In the genomic region with DNA sequence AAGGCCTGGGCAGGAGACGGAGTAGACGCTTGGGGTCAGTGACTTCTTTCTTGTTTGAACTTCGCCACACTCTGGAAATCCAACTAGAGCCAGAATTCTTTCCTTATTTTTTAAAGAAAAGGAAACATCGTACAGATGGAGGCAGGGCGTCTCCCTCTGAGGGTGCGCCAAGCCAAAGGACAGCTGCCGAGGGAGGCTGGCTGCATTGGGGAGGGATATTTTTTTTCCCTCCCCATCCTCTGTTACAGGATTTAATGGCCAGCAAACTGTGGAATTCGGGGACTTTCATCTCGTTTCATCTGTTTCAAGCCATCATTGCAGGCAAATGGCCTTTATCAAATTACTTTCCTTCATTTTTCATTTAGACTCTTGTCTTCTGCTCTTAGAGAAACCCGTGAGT, we compare ENCODE assay signal across 12 cellular contexts. TPM values are rescaled to one million over a fixed set of nuclear protein-coding genes. Genes with fewer than 3 reads are reported as not detected.
A peak's percentile ranks its signal among the peaks of the same experiment; 100 is the strongest.
DNase-seq lines count a peak whose midpoint lies in the region; ATAC-seq and TF ChIP-seq lines count a peak whose summit lies in the region.
"Had no signal": no experiment of that assay in that cellular context is flagged by ENCODE, and none has a peak within 500 bp of the region (broad histone marks: within the 10 kb centered on the region; RNA-seq: fewer than 3 reads in every experiment).

No MANE protein-coding gene starts in this region.

- H3K27ac ChIP-seq in CD4-positive, alpha-beta T cell (ENCODE audit: low read depth, low read length): peak overlapping the region; percentile 87
- no peak overlapping the region; the same call in 1 of the 2 replicates for H3K27ac ChIP-seq in SJCRH30

- TF ChIP-seq CTCF in CD4-positive, alpha-beta T cell (IDR thresholded peaks at IDR 0.05): no peak
- no peak for TF ChIP-seq CTCF in nephron progenitor cell (IDR thresholded peaks at IDR 0.05)

- H3K36me3 ChIP-seq in SJCRH30: no peaks in the 10 kb centered on the region
- H3K36me3 ChIP-seq: HAP-1 had no signal

- peaks cover 76% of the 10 kb centered on the region for H3K4me1 Mint-ChIP-seq in CD4-positive, alpha-beta T cell (ENCODE audit: low read depth)
- H3K4me1 Mint-ChIP-seq in IgD-negative memory B cell: peaks cover 32 to 39% (median 34%) of the 10 kb centered on the region in 3 donors
- peaks cover 37% of the 10 kb centered on the region for H3K4me1 Mint-ChIP-seq in activated naive CD8-positive, alpha-beta T cell treated with anti-CD3 and anti-CD28 coated beads, Interleukin-2, amount 10 ng/mL, durations not matched to agents 7 days and 5 days
- peaks cover 53 to 54% of the 10 kb centered on the region in 2 donors for H3K4me1 Mint-ChIP-seq in natural killer cell treated with Interleukin-12 subunit alpha and Interleukin-12 subunit beta and Interleukin-15 and Interleukin-18, amount 100 ng/mL, for 72 hours (ENCODE audit: low read depth in 2 of 2)
- H3K4me1 Mint-ChIP-seq in nephron progenitor cell: peaks cover 48% of the 10 kb centered on the region

- H3K9me3 ChIP-seq in CD4-positive, alpha-beta T cell (ENCODE audit: control insufficient read depth, low read length): no peaks in the 10 kb centered on the region
- no peaks in the 10 kb centered on the region for H3K9me3 ChIP-seq in SJCRH30 (replicated peaks)
- H3K9me3 ChIP-seq: HAP-1 had no signal

- POLR2A ChIA-PET in CD4-positive, alpha-beta T cell (lab: Charles Lee): interaction anchor here (0.8 to 4.0 kb wide), 4 partner anchors 11 to 15 kb away, joined by 3 to 63 read pairs (median 38); a partner anchor contains a TSS
- POLR2A ChIA-PET in activated naive CD8-positive, alpha-beta T cell treated with anti-CD3 and anti-CD28 coated beads, Interleukin-2, amount 10 ng/mL, durations not matched to agents 7 days and 5 days (lab: Charles Lee): interaction anchor here (1.4 to 3.0 kb wide), 3 partner anchors 14 to 17 kb away, joined by 7 to 16 read pairs (median 14); no protein-coding TSS in a partner anchor

- DNase-seq in CD4-positive, alpha-beta T cell: no peak
- DNase-seq in activated naive CD8-positive, alpha-beta T cell treated with anti-CD3 and anti-CD28 coated beads, Interleukin-2, amount 10 ng/mL, durations not matched to agents 7 days and 5 days: no peak
- DNase-seq in natural killer cell treated with Interleukin-12 subunit alpha and Interleukin-12 subunit beta and Interleukin-15 and Interleukin-18, amount 100 ng/mL, for 72 hours (ENCODE audit: low spot score): no peak
- DNase-seq in nephron progenitor cell (no peak), SJCRH30 (no peak)
- DNase-seq: NCI-H1105, NCI-H446 treated with DMSO at 0.1 percent for 48 hours, T-helper 9 cell had no signal

- H3K27me3 Mint-ChIP-seq in CD4-positive, alpha-beta T cell: no peaks in the 10 kb centered on the region
- H3K27me3 Mint-ChIP-seq in IgD-negative memory B cell: no peaks in the 10 kb centered on the region
- H3K27me3 Mint-ChIP-seq in activated naive CD8-positive, alpha-beta T cell treated with anti-CD3 and anti-CD28 coated beads, Interleukin-2, amount 10 ng/mL, durations not matched to agents 7 days and 5 days: no peaks in the 10 kb centered on the region
- H3K27me3 Mint-ChIP-seq in natural killer cell treated with Interleukin-12 subunit alpha and Interleukin-12 subunit beta and Interleukin-15 and Interleukin-18, amount 100 ng/mL, for 72 hours: no peaks in the 10 kb centered on the region
- H3K27me3 Mint-ChIP-seq in nephron progenitor cell (ENCODE audit: low read depth, poor library complexity): peaks cover 7% of the 10 kb centered on the region

- CTCF ChIA-PET in CD4-positive, alpha-beta T cell (lab: Charles Lee): no interaction called here

- intact Hi-C loops in CD4-positive, alpha-beta T cell (cut with DNase I, micrococcal nuclease): loop anchor here in 1 of 2 experiments (2.0 to 5.0 kb wide), 3 partner anchors 14 to 105 kb away; no protein-coding TSS in a partner anchor

- H3K9me3 Mint-ChIP-seq in CD4-positive, alpha-beta T cell: no peaks in the 10 kb centered on the region
- H3K9me3 Mint-ChIP-seq in IgD-negative memory B cell (no peaks in the 10 kb centered on the region), nephron progenitor cell (peaks cover 13% of the 10 kb centered on the region)
- H3K9me3 Mint-ChIP-seq in activated naive CD8-positive, alpha-beta T cell treated with anti-CD3 and anti-CD28 coated beads, Interleukin-2, amount 10 ng/mL, durations not matched to agents 7 days and 5 days: no peaks in the 10 kb centered on the region
- H3K9me3 Mint-ChIP-seq in natural killer cell treated with Interleukin-12 subunit alpha and Interleukin-12 subunit beta and Interleukin-15 and Interleukin-18, amount 100 ng/mL, for 72 hours: no peaks in the 10 kb centered on the region

- H3K4me1 ChIP-seq in SJCRH30: peaks cover 31% of the 10 kb centered on the region
- H3K4me1 ChIP-seq: HAP-1 had no signal

- peak overlapping the region; percentile 98 for H3K27ac Mint-ChIP-seq in CD4-positive, alpha-beta T cell
- H3K27ac Mint-ChIP-seq in IgD-negative memory B cell (peak overlapping the region; percentile 85 to 98 (median 94)), nephron progenitor cell (no peak overlapping the region)
- peak overlapping the region; percentile 99 for H3K27ac Mint-ChIP-seq in activated naive CD8-positive, alpha-beta T cell treated with anti-CD3 and anti-CD28 coated beads, Interleukin-2, amount 10 ng/mL, durations not matched to agents 7 days and 5 days
- peak overlapping the region; percentile 88 to 94 for H3K27ac Mint-ChIP-seq in natural killer cell treated with Interleukin-12 subunit alpha and Interleukin-12 subunit beta and Interleukin-15 and Interleukin-18, amount 100 ng/mL, for 72 hours

- H3K4me3 ChIP-seq in SJCRH30: no peak overlapping the region
- H3K4me3 ChIP-seq: HAP-1 had no signal

- no peaks in the 10 kb centered on the region for H3K36me3 Mint-ChIP-seq in CD4-positive, alpha-beta T cell (ENCODE audit: low read depth)
- H3K36me3 Mint-ChIP-seq in IgD-negative memory B cell (peaks cover 1% of the 10 kb centered on the region), nephron progenitor cell (ENCODE audit: low read depth) (peaks cover 23% of the 10 kb centered on the region)
- peaks cover 3% of the 10 kb centered on the region for H3K36me3 Mint-ChIP-seq in activated naive CD8-positive, alpha-beta T cell treated with anti-CD3 and anti-CD28 coated beads, Interleukin-2, amount 10 ng/mL, durations not matched to agents 7 days and 5 days
- no peaks in the 10 kb centered on the region for H3K36me3 Mint-ChIP-seq in natural killer cell treated with Interleukin-12 subunit alpha and Interleukin-12 subunit beta and Interleukin-15 and Interleukin-18, amount 100 ng/mL, for 72 hours

- ATAC-seq in CD4-positive, alpha-beta T cell (ENCODE audit: poor library complexity): no peak
- ATAC-seq in activated naive CD8-positive, alpha-beta T cell treated with anti-CD3 and anti-CD28 coated beads, Interleukin-2, amount 10 ng/mL, durations not matched to agents 7 days and 5 days (ENCODE audit: low read depth): no peak
- ATAC-seq in natural killer cell treated with Interleukin-12 subunit alpha and Interleukin-12 subunit beta and Interleukin-15 and Interleukin-18, amount 100 ng/mL, for 72 hours: no peak
- no peak for ATAC-seq in GM21367 (IDR thresholded peaks at IDR 0.05; ENCODE audit: unreplicated experiment)
- ATAC-seq in GM21529 (IDR thresholded peaks at IDR 0.05; ENCODE audit: unreplicated experiment): no peak

- H3K27me3 ChIP-seq in CD4-positive, alpha-beta T cell (ENCODE audit: control insufficient read depth, insufficient read depth, low read length): no peaks in the 10 kb centered on the region
- peaks cover 2% of the 10 kb centered on the region; the same call in 1 of the 2 replicates for H3K27me3 ChIP-seq in SJCRH30

- H3K4me3 Mint-ChIP-seq in CD4-positive, alpha-beta T cell: peak overlapping the region; percentile 64
- H3K4me3 Mint-ChIP-seq in IgD-negative memory B cell: peak overlapping the region in 2 of 4 donors; percentile 41 to 90
- peak overlapping the region; percentile 39 for H3K4me3 Mint-ChIP-seq in activated naive CD8-positive, alpha-beta T cell treated with anti-CD3 and anti-CD28 coated beads, Interleukin-2, amount 10 ng/mL, durations not matched to agents 7 days and 5 days
- no peak overlapping the region for H3K4me3 Mint-ChIP-seq in natural killer cell treated with Interleukin-12 subunit alpha and Interleukin-12 subunit beta and Interleukin-15 and Interleukin-18, amount 100 ng/mL, for 72 hours
- no peak overlapping the region for H3K4me3 Mint-ChIP-seq in nephron progenitor cell

RNA-seq across cellular contexts. Expression of a gene that starts 15.9 kb away (rescaled TPM):
- total RNA-seq in CD4-positive, alpha-beta T cell: 10 to 100 TPM; 21.7 to 22.5 TPM
- polyA plus RNA-seq in IgD-negative memory B cell: 3.8 TPM
- total RNA-seq in activated naive CD8-positive, alpha-beta T cell treated with anti-CD3 and anti-CD28 coated beads, Interleukin-2, amount 10 ng/mL, durations not matched to agents 7 days and 5 days: 1 to 10 TPM; 8.1 to 8.4 TPM
- total RNA-seq in natural killer cell treated with Interleukin-12 subunit alpha and Interleukin-12 subunit beta and Interleukin-15 and Interleukin-18, amount 100 ng/mL, for 72 hours: 1 to 10 TPM; 3.7 to 5.9 TPM
- 3.6 and 4.7 TPM in 2 replicates for total RNA-seq in SJCRH30 (2014; rRNA removed; shearing (Covaris generic))

RNA-seq across cellular contexts. Expression of a gene that starts 58.4 kb away (rescaled TPM):
- 10 to 100 TPM; 67.6 to 68.7 TPM for total RNA-seq in CD4-positive, alpha-beta T cell
- polyA plus RNA-seq in IgD-negative memory B cell: 126 TPM
- 10 to 100 TPM; 68.3 to 75.1 TPM for total RNA-seq in activated naive CD8-positive, alpha-beta T cell treated with anti-CD3 and anti-CD28 coated beads, Interleukin-2, amount 10 ng/mL, durations not matched to agents 7 days and 5 days
- total RNA-seq in natural killer cell treated with Interleukin-12 subunit alpha and Interleukin-12 subunit beta and Interleukin-15 and Interleukin-18, amount 100 ng/mL, for 72 hours: 100 to 1,000 TPM; 179 to 203 TPM
- 172 and 173 TPM in 2 replicates for total RNA-seq in SJCRH30 (2014; rRNA removed; shearing (Covaris generic))

Comparison
In these comparisons a context has a peak if more than half of its experiments do, and no peak if none do; other contexts are left out.
1. H3K4me3 Mint-ChIP-seq: peak in CD4-positive, alpha-beta T cell (single experiment) and activated naive CD8-positive, alpha-beta T cell treated with anti-CD3 and anti-CD28 coated beads, Interleukin-2, amount 10 ng/mL, durations not matched to agents 7 days and 5 days (single experiment); none in natural killer cell treated with Interleukin-12 subunit alpha and Interleukin-12 subunit beta and Interleukin-15 and Interleukin-18, amount 100 ng/mL, for 72 hours (single experiment) and nephron progenitor cell (single experiment).